ENCODE assay signal across 1 cellular context in genomic region chr1:78101051-78101450, GRCh38.
TF ChIP-seq lines count a peak whose summit lies in the region.

No MANE protein-coding gene starts in this region.

TF ChIP-seq in HepG2, 621 proteins besides CTCF, POLR2A, EP300 and RAD21 (continued from another document):
- TF ChIP-seq ZNF570 (CRISPR knock-in tag; IDR thresholded peaks at IDR 0.05; ENCODE audit: borderline replicate concordance), result no peak
- no peak for TF ChIP-seq ZNF143 (CRISPR knock-in tag; IDR thresholded peaks at IDR 0.05)
- no peak for TF ChIP-seq KMT2B (CRISPR knock-in tag; IDR thresholded peaks at IDR 0.05)
- TF ChIP-seq, protein P1, sequence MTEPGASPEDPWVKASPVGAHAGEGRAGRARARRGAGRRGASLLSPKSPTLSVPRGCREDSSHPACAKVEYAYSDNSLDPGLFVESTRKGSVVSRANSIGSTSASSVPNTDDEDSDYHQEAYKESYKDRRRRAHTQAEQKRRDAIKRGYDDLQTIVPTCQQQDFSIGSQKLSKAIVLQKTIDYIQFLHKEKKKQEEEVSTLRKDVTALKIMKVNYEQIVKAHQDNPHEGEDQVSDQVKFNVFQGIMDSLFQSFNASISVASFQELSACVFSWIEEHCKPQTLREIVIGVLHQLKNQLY (CRISPR knock-in tag; IDR thresholded peaks at IDR 0.05), result no peak
- no peak for TF ChIP-seq ZNF564 (CRISPR knock-in tag; IDR thresholded peaks at IDR 0.05)
- TF ChIP-seq ZNF567 (CRISPR knock-in tag; IDR thresholded peaks at IDR 0.05; ENCODE audit: borderline replicate concordance), result no peak
- no peak for TF ChIP-seq MED13 (CRISPR knock-in tag; IDR thresholded peaks at IDR 0.05)
- TF ChIP-seq TMF1 (CRISPR knock-in tag; IDR thresholded peaks at IDR 0.05; ENCODE audit: low read depth), result no peak
- TF ChIP-seq, protein P2, sequence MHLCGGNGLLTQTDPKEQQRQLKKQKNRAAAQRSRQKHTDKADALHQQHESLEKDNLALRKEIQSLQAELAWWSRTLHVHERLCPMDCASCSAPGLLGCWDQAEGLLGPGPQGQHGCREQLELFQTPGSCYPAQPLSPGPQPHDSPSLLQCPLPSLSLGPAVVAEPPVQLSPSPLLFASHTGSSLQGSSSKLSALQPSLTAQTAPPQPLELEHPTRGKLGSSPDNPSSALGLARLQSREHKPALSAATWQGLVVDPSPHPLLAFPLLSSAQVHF (CRISPR knock-in tag; IDR thresholded peaks at IDR 0.05), result no peak
- no peak for TF ChIP-seq NFE2L2 (IDR thresholded peaks at IDR 0.05; ENCODE audit: low read length)
- no peak for TF ChIP-seq KDM5B (CRISPR knock-in tag; IDR thresholded peaks at IDR 0.05; ENCODE audit: borderline replicate concordance)
- TF ChIP-seq DPF2 (CRISPR knock-in tag; IDR thresholded peaks at IDR 0.05; ENCODE audit: borderline replicate concordance, low read depth), result no peak
- TF ChIP-seq ZNF10 (CRISPR knock-in tag; IDR thresholded peaks at IDR 0.05; ENCODE audit: borderline replicate concordance, low read depth), result no peak
- TF ChIP-seq AGO1 (IDR thresholded peaks at IDR 0.05; ENCODE audit: low read depth, low read length, poor library complexity, severe bottlenecking), result no peak
- no peak for TF ChIP-seq ZFP36L2 (CRISPR knock-in tag; IDR thresholded peaks at IDR 0.05)
